Comparison of ENCODE assay signal across 17 cellular contexts in genomic region chr11:41878158-41878557, GRCh38.
"Had no signal": no experiment of that assay in that cellular context is flagged by ENCODE, and none has a peak within 500 bp of the region (broad histone marks: within the 10 kb centered on the region; RNA-seq: fewer than 3 reads in every experiment).

No MANE protein-coding gene starts in this region.

- H3K4me3 ChIP-seq: psoas muscle, right lobe of liver, spleen, suprapubic skin had no signal

- ATAC-seq: activated CD8-positive, alpha-beta T cell treated with anti-CD3 and anti-CD28 coated beads, Interleukin-2, amount 10 ng/mL, durations not matched to agents 7 days and 5 days; activated naive CD4-positive, alpha-beta T cell treated with anti-CD3 and anti-CD28 coated beads, Interleukin-2, amount 50 U/mL, for 72 hours; natural killer cell treated with Interleukin-12 subunit alpha and Interleukin-12 subunit beta and Interleukin-15 and Interleukin-18, amount 100 ng/mL, for 72 hours; psoas muscle; right lobe of liver had no signal

- H3K9me3 ChIP-seq: psoas muscle, right lobe of liver, suprapubic skin had no signal

- H3K4me1 ChIP-seq: psoas muscle, right lobe of liver, spleen, suprapubic skin had no signal

- H3K36me3 ChIP-seq: right lobe of liver, spleen, suprapubic skin had no signal

- H3K27ac ChIP-seq: psoas muscle, right lobe of liver, spleen, suprapubic skin had no signal

- H3K27me3 ChIP-seq: right lobe of liver, spleen, suprapubic skin had no signal

- DNase-seq: activated B cell treated with CpG ODN at 0.5 μM for 24 hours; activated CD4-positive, alpha-beta T cell treated with anti-CD3 and anti-CD28 coated beads for 48 hours; activated CD8-positive, alpha-beta memory T cell treated with anti-CD3 and anti-CD28 coated beads, Interleukin-2, amount 50 U/mL, for 4 hours; activated CD8-positive, alpha-beta T cell treated with anti-CD3 and anti-CD28 coated beads, Interleukin-2, amount 10 ng/mL, durations not matched to agents 7 days and 5 days; activated gamma-delta T cell; activated T-cell treated with anti-CD3 and anti-CD28 coated beads, Interleukin-2, amount 50 U/mL, for 48 hours; amniotic stem cell; erythroblast; kidney glomerular epithelial cell; psoas muscle; right lobe of liver; spleen; SW 1271; trophoblast cell had no signal
